ENCODE assay signal across 17 cellular contexts in genomic region chr20:22387452-22387851, GRCh38.
"Had no signal": no experiment of that assay in that cellular context is flagged by ENCODE, and none has a peak within 500 bp of the region (broad histone marks: within the 10 kb centered on the region; RNA-seq: fewer than 3 reads in every experiment).

No MANE protein-coding gene starts in this region.

- H3K4me3 ChIP-seq: adrenal gland, hepatocyte, tibial nerve, uterus had no signal

- DNase-seq: activated CD4-positive, alpha-beta T cell treated with anti-CD3 and anti-CD28 coated beads, Interleukin-2, amount 50 U/mL, for 48 hours; activated CD4-positive, CD25-positive, alpha-beta regulatory T cell treated with anti-CD3 and anti-CD28 coated beads, Interleukin-2, amount 50 U/mL, for 72 hours; activated effector memory CD4-positive, alpha-beta T cell treated with Interleukin-2 at 50 U/mL for 16 hours; activated T-cell treated with anti-CD3 and anti-CD28 coated beads, Interleukin-2, amount 50 U/mL, for 4 hours; adrenal gland; caudate nucleus; islet precursor cell; occipital lobe; right cardiac atrium; small intestine; stimulated activated CD4-positive, alpha-beta T cell treated with anti-CD3 and anti-CD28 coated beads, Interleukin-4, amount 100 ng/mL, for 24 hours; stimulated activated naive CD4-positive, alpha-beta T cell treated with Interleukin-2 at 50 U/mL for 16 hours; substantia nigra; T1000; uterus had no signal
